In the genomic region with DNA sequence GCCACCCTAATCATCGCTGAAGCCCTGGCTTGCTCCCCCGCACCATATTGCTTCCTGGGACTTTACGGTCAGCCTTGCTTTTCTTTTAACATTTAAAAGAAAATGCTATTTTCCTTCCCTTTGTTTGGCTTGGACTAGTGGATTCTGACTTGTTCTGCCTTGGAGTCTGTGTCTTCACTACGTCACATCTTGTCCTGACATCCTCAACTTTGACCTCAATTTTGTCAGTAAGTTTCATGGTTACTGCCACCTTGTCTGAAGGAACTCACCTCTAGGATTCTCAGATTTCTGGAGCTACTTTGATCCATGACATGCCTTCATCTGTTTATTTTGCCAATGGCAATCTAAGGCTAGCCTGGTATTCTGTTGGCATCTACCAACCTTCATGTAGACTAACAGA, we compare ENCODE assay signal across 17 cellular contexts. TPM values are rescaled to one million over a fixed set of nuclear protein-coding genes. Genes with fewer than 3 reads are reported as not detected.
"Had no signal": no experiment of that assay in that cellular context is flagged by ENCODE, and none has a peak within 500 bp of the region (broad histone marks: within the 10 kb centered on the region; RNA-seq: fewer than 3 reads in every experiment).

No MANE protein-coding gene starts in this region.

- H3K4me3 Mint-ChIP-seq: activated CD4-positive, alpha-beta T cell treated with anti-CD3 and anti-CD28 coated beads, Interleukin-2, amount 10 ng/mL, durations not matched to agents 24 days and 14 days; activated CD8-positive, alpha-beta T cell treated with anti-CD3 and anti-CD28 coated beads, Interleukin-2, amount 10 ng/mL, durations not matched to agents 7 days and 5 days; activated T-helper 1 cell treated with anti-CD3 and anti-CD28 coated beads, Interleukin-12 subunit alpha, Interleukin-12 subunit beta, Interleukin-2, Interleukin-4 antibody, amounts not matched to agents 30 ng/mL and 10 ng/mL and 1 ng/mL, durations not matched to agents 14 hours and 24 hours and 36 hours; stimulated activated effector memory CD8-positive, alpha-beta T cell treated with anti-CD3 and anti-CD28 coated beads, Interleukin-12 subunit alpha, Interleukin-12 subunit beta, amount 100 ng/mL, for 72 hours had no signal

- H3K4me3 ChIP-seq: lung, pancreas, thyroid gland, uterus had no signal

- H3K27ac Mint-ChIP-seq: activated CD4-positive, alpha-beta T cell treated with anti-CD3 and anti-CD28 coated beads, Interleukin-2, amount 10 ng/mL, durations not matched to agents 24 days and 14 days; activated CD8-positive, alpha-beta T cell treated with anti-CD3 and anti-CD28 coated beads, Interleukin-2, amount 10 ng/mL, durations not matched to agents 7 days and 5 days; activated T-helper 1 cell treated with anti-CD3 and anti-CD28 coated beads, Interleukin-12 subunit alpha, Interleukin-12 subunit beta, Interleukin-2, Interleukin-4 antibody, amounts not matched to agents 30 ng/mL and 10 ng/mL and 1 ng/mL, durations not matched to agents 14 hours and 24 hours and 36 hours had no signal

- ATAC-seq: activated CD8-positive, alpha-beta T cell treated with anti-CD3 and anti-CD28 coated beads, Interleukin-2, amount 10 ng/mL, durations not matched to agents 7 days and 5 days; esophagus mucosa; pancreas; stimulated activated effector memory CD8-positive, alpha-beta T cell treated with anti-CD3 and anti-CD28 coated beads, Interleukin-12 subunit alpha, Interleukin-12 subunit beta, amount 100 ng/mL, for 72 hours had no signal

- H3K9me3 ChIP-seq: pancreas, thyroid gland, uterus had no signal

- H3K27ac ChIP-seq: dorsolateral prefrontal cortex, pancreas, thyroid gland, uterus had no signal

- H3K27me3 ChIP-seq: dorsolateral prefrontal cortex, pancreas, thyroid gland, uterus had no signal

- H3K9me3 Mint-ChIP-seq: activated CD4-positive, alpha-beta T cell treated with anti-CD3 and anti-CD28 coated beads, Interleukin-2, amount 10 ng/mL, durations not matched to agents 24 days and 14 days; activated T-helper 1 cell treated with anti-CD3 and anti-CD28 coated beads, Interleukin-12 subunit alpha, Interleukin-12 subunit beta, Interleukin-2, Interleukin-4 antibody, amounts not matched to agents 30 ng/mL and 10 ng/mL and 1 ng/mL, durations not matched to agents 14 hours and 24 hours and 36 hours; stimulated activated effector memory CD8-positive, alpha-beta T cell treated with anti-CD3 and anti-CD28 coated beads, Interleukin-12 subunit alpha, Interleukin-12 subunit beta, amount 100 ng/mL, for 72 hours had no signal

- H3K27me3 Mint-ChIP-seq: activated CD4-positive, alpha-beta T cell treated with anti-CD3 and anti-CD28 coated beads, Interleukin-2, amount 10 ng/mL, durations not matched to agents 24 days and 14 days had no signal

- H3K36me3 ChIP-seq: uterus had no signal

- DNase-seq: activated CD4-positive, alpha-beta T cell treated with anti-CD3 and anti-CD28 coated beads, Interleukin-2, amount 10 ng/mL, durations not matched to agents 24 days and 14 days; activated CD4-positive, CD25-positive, alpha-beta regulatory T cell; activated CD8-positive, alpha-beta memory T cell treated with anti-CD3 and anti-CD28 coated beads, Interleukin-2, amount 50 U/mL, for 48 hours; activated CD8-positive, alpha-beta T cell treated with anti-CD3 and anti-CD28 coated beads, Interleukin-2, amount 10 ng/mL, durations not matched to agents 7 days and 5 days; activated naive CD4-positive, alpha-beta T cell treated with Interleukin-2 at 50 U/mL for 16 hours; dorsolateral prefrontal cortex; islet precursor cell; pancreas; stimulated activated CD4-positive, alpha-beta T cell treated with anti-CD3 and anti-CD28 coated beads, Interleukin-12 subunit alpha, Interleukin-12 subunit beta, amount 100 ng/mL, for 4 hours; stimulated activated CD4-positive, alpha-beta T cell treated with anti-CD3 and anti-CD28 coated beads, Interleukin-2, amount 100 ng/mL, for 24 hours; thyroid gland; uterus had no signal

RNA-seq across cellular contexts. Expression of a gene that starts 19.4 kb away (rescaled TPM):
- total RNA-seq: renal cortical epithelial cell had no signal
